Comparison of ENCODE assay signal across 1 cellular context in the genomic region with DNA sequence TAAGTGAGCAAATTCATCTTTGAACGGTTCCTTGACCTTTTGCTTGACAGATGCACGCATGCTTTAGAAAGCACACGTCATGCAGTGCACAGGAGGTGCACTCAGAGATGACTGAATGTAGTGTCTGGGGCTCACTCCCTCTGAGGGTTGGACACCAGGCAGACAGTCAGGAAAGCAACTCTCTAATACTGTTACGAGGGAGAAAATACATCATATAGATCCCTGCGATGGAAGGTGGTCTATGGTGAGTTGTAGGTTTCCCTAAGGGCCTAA.
A peak's percentile ranks its signal among the peaks of the same experiment; 100 is the strongest.
TF ChIP-seq lines count a peak whose summit lies in the region.

No MANE protein-coding gene starts in this region.

TF ChIP-seq in HepG2, 621 proteins besides CTCF, POLR2A, EP300 and RAD21:
- no peak for TF ChIP-seq PRMT3 (CRISPR knock-in tag; IDR thresholded peaks at IDR 0.05; ENCODE audit: borderline replicate concordance, low read depth)
- peak; percentile 37; the same call in 1 of the 2 replicates for TF ChIP-seq CREB1 (IDR thresholded peaks at IDR 0.05)
- no peak for TF ChIP-seq CREB1 (CRISPR knock-in tag; IDR thresholded peaks at IDR 0.05)
